19 cellular contexts compared by ENCODE assay signal in the genomic region with DNA sequence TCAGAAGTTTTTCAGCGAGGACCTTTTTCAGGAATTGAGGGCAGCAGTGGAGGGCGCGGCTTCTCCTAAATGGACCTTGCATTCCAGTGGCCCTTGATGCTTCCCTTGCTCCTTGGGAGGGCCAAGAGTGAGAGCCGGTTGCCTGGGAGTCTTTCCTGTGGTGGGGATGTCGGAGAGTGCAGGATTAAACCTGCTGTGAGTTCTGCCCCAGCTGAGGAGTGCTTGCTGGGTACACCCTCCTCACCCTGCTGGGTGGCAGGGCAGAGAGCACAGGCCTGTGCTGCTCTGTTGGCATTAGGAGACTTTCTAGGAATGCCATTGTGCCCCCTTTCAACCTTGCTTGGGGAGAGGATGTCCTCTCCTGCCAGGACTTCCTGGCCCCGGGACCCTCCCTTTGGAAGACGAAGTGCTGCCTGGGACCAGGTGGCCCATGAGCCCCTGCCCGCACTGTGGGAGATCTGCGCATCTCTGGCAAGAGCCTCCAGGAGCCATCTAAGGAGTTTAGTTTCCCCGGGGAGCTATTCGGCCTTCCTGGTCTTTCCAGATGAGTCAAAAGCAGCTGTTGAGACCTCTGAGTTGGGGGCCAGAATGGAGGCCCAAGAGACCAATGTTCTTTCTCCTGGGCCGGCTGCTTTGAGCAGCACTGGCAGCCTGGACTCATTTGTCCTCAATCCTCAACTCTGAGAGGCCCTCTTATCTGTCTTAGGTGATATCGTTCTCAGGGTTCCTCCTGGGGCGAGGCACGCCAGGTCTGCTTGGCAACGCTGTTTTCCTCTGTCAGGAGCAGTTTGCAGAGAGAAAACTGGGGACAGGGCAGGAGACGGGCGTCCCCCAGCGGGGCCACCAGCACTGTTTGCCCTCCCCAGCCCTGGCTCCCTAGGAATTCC. TPM values are rescaled to one million over a fixed set of nuclear protein-coding genes. Genes with fewer than 3 reads are reported as not detected.
DNase-seq lines count a peak whose midpoint lies in the region; ATAC-seq and TF ChIP-seq lines count a peak whose summit lies in the region.
"Had no signal": no experiment of that assay in that cellular context is flagged by ENCODE, and none has a peak within 500 bp of the region (broad histone marks: within the 10 kb centered on the region; RNA-seq: fewer than 3 reads in every experiment).

No MANE protein-coding gene starts in this region.

- H3K27me3 Mint-ChIP-seq in type B pancreatic cell: peaks cover 11% of the 10 kb centered on the region
- H3K27me3 Mint-ChIP-seq: activated B cell treated with CpG ODN at 0.5 μM for 24 hours had no signal

- peak; percentile 57 for DNase-seq in LHCN-M2 (ENCODE audit: low read depth)
- no peak for DNase-seq in epithelial cell of prostate (ENCODE audit: low read depth, low spot score)
- DNase-seq in type B pancreatic cell (ENCODE audit: extremely low spot score, unreplicated experiment): no peak
- no peak for DNase-seq in KBM-7
- no peak for DNase-seq in T-helper 9 cell
- DNase-seq: activated B cell treated with CpG ODN at 0.5 μM for 24 hours; activated CD8-positive, alpha-beta T cell treated with anti-CD3 and anti-CD28 coated beads, Interleukin-2, amount 10 ng/mL, durations not matched to agents 7 days and 5 days; activated T-cell treated with anti-CD3 and anti-CD28 coated beads, Interleukin-2, amount 50 U/mL, for 72 hours; hippocampal formation; Kasumi-1; midbrain; NCI-H1105 treated with DMSO at 0.1 percent for 48 hours; NCI-H748 treated with DMSO at 0.1 percent for 48 hours; stimulated activated CD4-positive, alpha-beta T cell treated with anti-CD3 and anti-CD28 coated beads, Interleukin-12 subunit alpha, Interleukin-12 subunit beta, amount 100 ng/mL, for 4 hours had no signal

- H3K27me3 ChIP-seq in mucosa of rectum (ENCODE audit: control insufficient read depth in 2 of 2, insufficient read depth in 2 of 2, low read length in 2 of 2): no peaks in the 10 kb centered on the region
- H3K27me3 ChIP-seq: SJCRH30 had no signal

- H3K27ac ChIP-seq in epithelial cell of prostate (peak overlapping the region; percentile 82), mucosa of rectum (ENCODE audit: low read depth in 2 of 2, low read length in 2 of 2) (peak overlapping the region; percentile 80 to 94)
- H3K27ac ChIP-seq: SJCRH30, thoracic aorta had no signal

- H3K36me3 Mint-ChIP-seq in type B pancreatic cell: no peaks in the 10 kb centered on the region
- H3K36me3 Mint-ChIP-seq: activated naive CD4-positive, alpha-beta T cell treated with anti-CD3 and anti-CD28 coated beads, Interleukin-2, amount 50 U/mL, for 72 hours had no signal

- peaks cover 14% of the 10 kb centered on the region for H3K4me1 Mint-ChIP-seq in type B pancreatic cell (ENCODE audit: unreplicated experiment)

- no peak for ATAC-seq in HG02970 (IDR thresholded peaks at IDR 0.05; ENCODE audit: low FRiP score, unreplicated experiment)
- ATAC-seq: activated CD8-positive, alpha-beta T cell treated with anti-CD3 and anti-CD28 coated beads, Interleukin-2, amount 10 ng/mL, durations not matched to agents 7 days and 5 days; activated naive CD4-positive, alpha-beta T cell treated with anti-CD3 and anti-CD28 coated beads, Interleukin-2, amount 50 U/mL, for 72 hours; activated T-cell treated with anti-CD3 and anti-CD28 coated beads, Interleukin-2, amount 50 U/mL, for 72 hours had no signal

- in situ Hi-C loops in KBM-7 (cut with MboI; ENCODE audit: low pct_unique_long_range_greater_than_20kb, low sequenced_read_pairs): no loop called here

- H3K9me3 Mint-ChIP-seq in type B pancreatic cell: no peaks in the 10 kb centered on the region
- H3K9me3 Mint-ChIP-seq: activated B cell treated with CpG ODN at 0.5 μM for 24 hours; activated naive CD4-positive, alpha-beta T cell treated with anti-CD3 and anti-CD28 coated beads, Interleukin-2, amount 50 U/mL, for 72 hours; activated T-cell treated with anti-CD3 and anti-CD28 coated beads, Interleukin-2, amount 50 U/mL, for 72 hours had no signal

- H3K4me3 ChIP-seq in mucosa of rectum (ENCODE audit: low read length in 2 of 2): peak overlapping the region; percentile 16 to 26
- H3K4me3 ChIP-seq: SJCRH30, thoracic aorta had no signal

- H3K4me1 ChIP-seq in mucosa of rectum (ENCODE audit: control insufficient read depth in 2 of 2, insufficient read depth in 2 of 2, low read length in 2 of 2): peaks cover 46 to 58% of the 10 kb centered on the region in 2 donors

- no peak for TF ChIP-seq CTCF in type B pancreatic cell (conservative IDR thresholded peaks at IDR 0.05)

- peak overlapping the region; percentile 97 for H3K27ac Mint-ChIP-seq in type B pancreatic cell
- H3K27ac Mint-ChIP-seq: activated B cell treated with CpG ODN at 0.5 μM for 24 hours; activated CD8-positive, alpha-beta T cell treated with anti-CD3 and anti-CD28 coated beads, Interleukin-2, amount 10 ng/mL, durations not matched to agents 7 days and 5 days; activated T-cell treated with anti-CD3 and anti-CD28 coated beads, Interleukin-2, amount 50 U/mL, for 72 hours had no signal

- peak overlapping the region; percentile 52 to 78 for H3K9ac ChIP-seq in mucosa of rectum (ENCODE audit: low read depth in 1 of 2, low read length in 2 of 2)

- H3K9me3 ChIP-seq in mucosa of rectum (ENCODE audit: control insufficient read depth in 2 of 2, low read length in 2 of 2): no peaks in the 10 kb centered on the region
- H3K9me3 ChIP-seq: SJCRH30, thoracic aorta had no signal

- H3K4me3 Mint-ChIP-seq in type B pancreatic cell: peak overlapping the region; percentile 59
- H3K4me3 Mint-ChIP-seq: activated B cell treated with CpG ODN at 0.5 μM for 24 hours; activated CD8-positive, alpha-beta T cell treated with anti-CD3 and anti-CD28 coated beads, Interleukin-2, amount 10 ng/mL, durations not matched to agents 7 days and 5 days; activated T-cell treated with anti-CD3 and anti-CD28 coated beads, Interleukin-2, amount 50 U/mL, for 72 hours had no signal

- H3K36me3 ChIP-seq in mucosa of rectum (ENCODE audit: control insufficient read depth in 2 of 2, insufficient read depth in 2 of 2, low read length in 2 of 2): peaks cover 7 to 12% of the 10 kb centered on the region in 2 donors
- H3K36me3 ChIP-seq: SJCRH30, thoracic aorta had no signal

RNA-seq across cellular contexts. Expression of a gene that starts 5.6 kb away (rescaled TPM):
- total RNA-seq in LHCN-M2 (2014; rRNA removed): 0.06 and 1.0 TPM in 2 replicates
- polyA plus RNA-seq in LHCN-M2 (2012): 0.12 TPM
- total RNA-seq in type B pancreatic cell (ENCODE audit: low replicate concordance): 90.6 and 226 TPM in 2 replicates
- total RNA-seq: SJCRH30 had no signal

RNA-seq across cellular contexts. Expression of a gene that starts 14.8 kb away (rescaled TPM):
- total RNA-seq in LHCN-M2 (2014; rRNA removed) (22.8 and 33.7 TPM in 2 replicates), type B pancreatic cell (ENCODE audit: low replicate concordance) (28.4 and 41.0 TPM in 2 replicates)
- 12.2 TPM for polyA plus RNA-seq in LHCN-M2 (2012)

RNA-seq across cellular contexts. Expression of a gene that starts 15.7 kb away (rescaled TPM):
- total RNA-seq in LHCN-M2 (2014; rRNA removed) (7.7 and 9.2 TPM in 2 replicates), type B pancreatic cell (ENCODE audit: low replicate concordance) (29.5 and 31.2 TPM in 2 replicates)
- 7.2 TPM for polyA plus RNA-seq in LHCN-M2 (2012)

RNA-seq across cellular contexts. Expression of a gene that starts 56.5 kb away (rescaled TPM):
- total RNA-seq in LHCN-M2 (2014; rRNA removed): under 0.01 and 0.06 TPM in 2 replicates
- polyA plus RNA-seq in LHCN-M2 (2012): 0.33 TPM
- total RNA-seq in type B pancreatic cell (ENCODE audit: low replicate concordance): 48.2 and 49.0 TPM in 2 replicates

Comparison
In these comparisons a context has a peak if more than half of its experiments do, and no peak if none do; other contexts are left out.
1. RNA of a gene that starts 5.6 kb away (total RNA-seq): 90.6 to 226 TPM in type B pancreatic cell; 0.06 to 1.0 TPM in LHCN-M2; every median in the first group is over 10 times any median in the second.